ENCODE assay signal across 5 cellular contexts in genomic region chr11:106943089-106943488, GRCh38.
"Had no signal": no experiment of that assay in that cellular context is flagged by ENCODE, and none has a peak within 500 bp of the region (broad histone marks: within the 10 kb centered on the region; RNA-seq: fewer than 3 reads in every experiment).

No MANE protein-coding gene starts in this region.

- DNase-seq: H9, HCEC 1CT had no signal

- H3K27ac ChIP-seq: HL-60 had no signal

- H3K4me3 ChIP-seq: GM23338 had no signal

- ATAC-seq: GM23338, HepG2 had no signal
